ENCODE assay signal across 8 cellular contexts in genomic region chr15:43872416-43873020, GRCh38. TPM values are rescaled to one million over a fixed set of nuclear protein-coding genes. Genes with fewer than 3 reads are reported as not detected.
A peak's percentile ranks its signal among the peaks of the same experiment; 100 is the strongest.
DNase-seq lines count a peak whose midpoint lies in the region; ATAC-seq and TF ChIP-seq lines count a peak whose summit lies in the region.

No MANE protein-coding gene starts in this region.

- no peak overlapping the region for H3K4me3 ChIP-seq in SU-DHL-6 (ENCODE audit: insufficient read depth, low read length, poor library complexity, severe bottlenecking)
- H3K4me3 ChIP-seq in fibroblast of pulmonary artery (replicated peaks; ENCODE audit: low read depth, low read length), result no peak overlapping the region
- H3K4me3 ChIP-seq in neuronal stem cell (ENCODE audit: low read length in 2 of 2), result no peak overlapping the region

- no peak overlapping the region for H3K18ac ChIP-seq in neuronal stem cell (ENCODE audit: low read length)

- H3K9me3 ChIP-seq in SU-DHL-6 (ENCODE audit: insufficient read depth, low read length), result no peaks in the 10 kb centered on the region
- no peaks in the 10 kb centered on the region for H3K9me3 ChIP-seq in neuronal stem cell (replicated peaks in 1 of 2; ENCODE audit: control insufficient read depth in 2 of 2, insufficient read depth in 1 of 2, low read depth in 1 of 2, low read length in 2 of 2)

- no peak overlapping the region for H2BK5ac ChIP-seq in neuronal stem cell (ENCODE audit: low read length)

- no peak overlapping the region for H4K8ac ChIP-seq in neuronal stem cell (ENCODE audit: low read depth, low read length)

- H3K9ac ChIP-seq in SU-DHL-6 (ENCODE audit: low read length) (no peak overlapping the region), neuronal stem cell (ENCODE audit: low read depth, low read length, poor library complexity) (no peak overlapping the region)

- no peak overlapping the region for H3K23ac ChIP-seq in neuronal stem cell (ENCODE audit: low read depth, low read length, poor library complexity)

- H4K91ac ChIP-seq in neuronal stem cell (ENCODE audit: low read depth, low read length, poor library complexity), result no peak overlapping the region

- no peak overlapping the region for H3K4ac ChIP-seq in neuronal stem cell (ENCODE audit: low read length)

- H2BK15ac ChIP-seq in neuronal stem cell (ENCODE audit: low read length), result no peak overlapping the region

- H2AFZ ChIP-seq in SU-DHL-6 (ENCODE audit: low read depth, low read length, severe bottlenecking) (no peak overlapping the region), neuronal stem cell (ENCODE audit: low read length) (no peak overlapping the region)

- no peaks in the 10 kb centered on the region for H3K79me2 ChIP-seq in SU-DHL-6 (ENCODE audit: insufficient read depth, low read length)

- H3K36me3 ChIP-seq in SU-DHL-6 (ENCODE audit: low read length) (peaks cover 42% of the 10 kb centered on the region), neuronal stem cell (replicated peaks in 1 of 2; ENCODE audit: control insufficient read depth in 2 of 2, insufficient read depth in 2 of 2, low read length in 2 of 2) (peaks cover 7 to 75% of the 10 kb centered on the region in 2 donors)

- H3K79me1 ChIP-seq in neuronal stem cell (ENCODE audit: low read depth, low read length), result no peaks in the 10 kb centered on the region

- ATAC-seq in HG03095 (IDR thresholded peaks at IDR 0.05; ENCODE audit: unreplicated experiment) (no peak), HG03521 (IDR thresholded peaks at IDR 0.05; ENCODE audit: unreplicated experiment) (no peak)

- H3K27me3 ChIP-seq in SU-DHL-6 (ENCODE audit: low read length) (no peaks in the 10 kb centered on the region), neuronal stem cell (ENCODE audit: control insufficient read depth in 3 of 3, insufficient read depth in 3 of 3, low read depth in 1 of 3, low read length in 3 of 3) (no peaks in the 10 kb centered on the region)

- H2BK120ac ChIP-seq in neuronal stem cell (ENCODE audit: low read depth, low read length), result no peak overlapping the region

- H2AK5ac ChIP-seq in neuronal stem cell (ENCODE audit: low read depth, low read length), result no peak overlapping the region

- H3K4me1 ChIP-seq in neuronal stem cell (ENCODE audit: control insufficient read depth in 2 of 2, insufficient read depth in 1 of 2, low read depth in 1 of 2, low read length in 2 of 2), result no peaks in the 10 kb centered on the region

- TF ChIP-seq CTCF in SU-DHL-6 (IDR thresholded peaks at IDR 0.05; ENCODE audit: insufficient read depth, low read length, poor library complexity, severe bottlenecking) (peak; percentile 36), fibroblast of pulmonary artery (IDR thresholded peaks at IDR 0.05; ENCODE audit: low read length, missing control alignments) (peak; percentile 78)

- no peaks in the 10 kb centered on the region for H3K9me2 ChIP-seq in SU-DHL-6 (replicated peaks; ENCODE audit: insufficient read depth, low read length)

- H3K4me2 ChIP-seq in SU-DHL-6 (ENCODE audit: low read depth, low read length, poor library complexity, severe bottlenecking) (no peak overlapping the region), neuronal stem cell (ENCODE audit: insufficient read depth, low read length, poor library complexity, severe bottlenecking) (no peak overlapping the region)

- H2BK12ac ChIP-seq in neuronal stem cell (ENCODE audit: low read length), result no peak overlapping the region

- H3K27ac ChIP-seq in SU-DHL-6 (ENCODE audit: low read depth, low read length) (no peak overlapping the region), neuronal stem cell (replicated peaks; ENCODE audit: low read length) (no peak overlapping the region)

- H4K20me1 ChIP-seq in SU-DHL-6 (ENCODE audit: low read depth, low read length), result peaks cover 8% of the 10 kb centered on the region; the same call in 1 of the 2 replicates

- H3F3A ChIP-seq in SU-DHL-6 (ENCODE audit: insufficient read depth), result peaks cover 6% of the 10 kb centered on the region; the same call in 1 of the 2 replicates

- H3K14ac ChIP-seq in neuronal stem cell (ENCODE audit: low read length), result no peak overlapping the region

- peak; percentile 5 to 84 for DNase-seq in NCI-H526 (lab: John Stamatoyannopoulos, UW)
- no peak for DNase-seq in NCI-H526 treated with DMSO at 0.1 percent for 48 hours (lab: John Stamatoyannopoulos, UW)
- DNase-seq in HT1080 (ENCODE audit: low read depth), result peak; percentile 40
- peak; percentile 90 for DNase-seq in fibroblast of pulmonary artery (ENCODE audit: low read depth)
- DNase-seq in neuronal stem cell (ENCODE audit: low spot score), result peak; percentile 40

- WGBS in neuronal stem cell (ENCODE audit: extremely low coverage in 2 of 2, insufficient read length in 2 of 2, insufficient replicate concordance in 1 of 2), 2 donors, result no CpG with 5 or more reads among the region's 6 CpGs

RNA-seq across cellular contexts. Expression of gene WDR76, which starts 45.7 kb away (rescaled TPM):
- total RNA-seq in HT1080 (2014; rRNA removed; shearing (Covaris generic)), result 15.1 and 19.6 TPM in 2 replicates
- polyA plus RNA-seq in HT1080 (2015; cell fraction: cytosol; rRNA removed), result 11.3 and 16.8 TPM in 2 replicates
- polyA plus RNA-seq in HT1080 (2015; cell fraction: nucleus; rRNA removed), result 15.3 and 19.6 TPM in 2 replicates
- polyA plus RNA-seq in neuronal stem cell (2013, experiment 1 of 2), result 27.1 TPM
- polyA plus RNA-seq in neuronal stem cell (2013, experiment 2 of 2), result 28.7 TPM

RNA-seq across cellular contexts. Expression of gene MFAP1, which starts 48.0 kb away (rescaled TPM):
- total RNA-seq in HT1080 (2014; rRNA removed; shearing (Covaris generic)), result 21.7 and 23.8 TPM in 2 replicates
- 20.0 and 23.6 TPM in 2 replicates for polyA plus RNA-seq in HT1080 (2015; cell fraction: cytosol; rRNA removed)
- polyA plus RNA-seq in HT1080 (2015; cell fraction: nucleus; rRNA removed), result 33.4 and 35.7 TPM in 2 replicates
- 36.3 TPM for polyA plus RNA-seq in neuronal stem cell (2013, experiment 1 of 2)
- 36.0 TPM for polyA plus RNA-seq in neuronal stem cell (2013, experiment 2 of 2)
